Comparison of ENCODE assay signal across 8 cellular contexts in genomic region chr2:130341562-130342019, GRCh38. TPM values are rescaled to one million over a fixed set of nuclear protein-coding genes. Genes with fewer than 3 reads are reported as not detected.
DNase-seq lines count a peak whose midpoint lies in the region; ATAC-seq and TF ChIP-seq lines count a peak whose summit lies in the region.

No MANE protein-coding gene starts in this region.

- H3K27me3 Mint-ChIP-seq in activated CD4-positive, alpha-beta memory T cell treated with anti-CD3 and anti-CD28 coated beads for 36 hours, result no peaks in the 10 kb centered on the region

- peak overlapping the region; percentile 98 for H3K4me3 Mint-ChIP-seq in activated CD4-positive, alpha-beta memory T cell treated with anti-CD3 and anti-CD28 coated beads for 36 hours

- no peak for TF ChIP-seq CTCF in left ventricle myocardium inferior (IDR thresholded peaks at IDR 0.05; ENCODE audit: borderline replicate concordance)

- H3K4me2 ChIP-seq in skeletal muscle satellite cell (ENCODE audit: low read length), result peak overlapping the region; percentile 84

- H3K4me1 Mint-ChIP-seq in activated CD4-positive, alpha-beta memory T cell treated with anti-CD3 and anti-CD28 coated beads for 36 hours (ENCODE audit: low read depth), result peaks cover 27% of the 10 kb centered on the region

- peak; percentile 20 for DNase-seq in SIG-M5 treated with dmso at 0.1 percent for 504 hours (lab: John Stamatoyannopoulos, UW; ENCODE audit: unreplicated experiment)
- DNase-seq in SIG-M5 (lab: John Stamatoyannopoulos, UW), result no peak
- peak; percentile 45 for DNase-seq in activated CD4-positive, alpha-beta memory T cell treated with anti-CD3 and anti-CD28 coated beads for 36 hours
- DNase-seq in left ventricle myocardium inferior, result no peak
- DNase-seq in NCI-H1092 (lab: John Stamatoyannopoulos, UW), result no peak
- no peak for DNase-seq in CD1c-positive myeloid dendritic cell (ENCODE audit: extremely low spot score)

- H3K36me3 ChIP-seq in left ventricle myocardium inferior (peaks cover 49% of the 10 kb centered on the region), skeletal muscle satellite cell (ENCODE audit: insufficient read depth, low read length) (peaks cover 30% of the 10 kb centered on the region)

- H3K4me3 ChIP-seq in left ventricle myocardium inferior (peak overlapping the region; percentile 85), skeletal muscle satellite cell (ENCODE audit: low read length) (peak overlapping the region; percentile 78)

- H3K27me3 ChIP-seq in left ventricle myocardium inferior (ENCODE audit: low read depth) (no peaks in the 10 kb centered on the region), skeletal muscle satellite cell (ENCODE audit: control insufficient read depth, insufficient read depth, low read length) (no peaks in the 10 kb centered on the region)

- CTCF ChIA-PET in activated CD4-positive, alpha-beta memory T cell treated with anti-CD3 and anti-CD28 coated beads for 36 hours (lab: Charles Lee), result interaction anchor here (1.5 to 3.4 kb wide), 7 partner anchors 9 to 160 kb away, joined by 3 to 41 read pairs (median 11); partner anchors contain the start of genes MZT2B, PTPN18 and SMPD4

- H3K9me3 Mint-ChIP-seq in activated CD4-positive, alpha-beta memory T cell treated with anti-CD3 and anti-CD28 coated beads for 36 hours, result no peaks in the 10 kb centered on the region

- H3K4me1 ChIP-seq in left ventricle myocardium inferior (peaks cover 43% of the 10 kb centered on the region), skeletal muscle satellite cell (ENCODE audit: control insufficient read depth, insufficient read depth, low read length) (peaks cover 26% of the 10 kb centered on the region)

- POLR2A ChIA-PET in activated CD4-positive, alpha-beta memory T cell treated with anti-CD3 and anti-CD28 coated beads for 36 hours (lab: Charles Lee), result interaction anchor here (0.9 to 3.2 kb wide), 8 partner anchors 9 to 1746 kb away, joined by 3 to 32 read pairs (median 14); partner anchors contain the start of gene SMPD4

- H3K27ac ChIP-seq in left ventricle myocardium inferior (replicated peaks), result peak overlapping the region; percentile 98

- H3K9ac ChIP-seq in skeletal muscle satellite cell (ENCODE audit: low read depth, low read length), result peak overlapping the region; percentile 78

- H3K27ac Mint-ChIP-seq in activated CD4-positive, alpha-beta memory T cell treated with anti-CD3 and anti-CD28 coated beads for 36 hours, result peak overlapping the region; percentile 99

- H3K9me3 ChIP-seq in left ventricle myocardium inferior (replicated peaks), result no peaks in the 10 kb centered on the region
- H3K9me3 ChIP-seq in skeletal muscle satellite cell (replicated peaks; ENCODE audit: low read length), result no peaks in the 10 kb centered on the region

- intact Hi-C loops in activated CD4-positive, alpha-beta memory T cell treated with anti-CD3 and anti-CD28 coated beads for 36 hours (cut with micrococcal nuclease), result loop anchor here (1.0 to 10.0 kb wide), 5 partner anchors 15 to 483 kb away; partner anchors contain the start of genes MZT2B and PTPN18
- intact Hi-C loops in left ventricle myocardium inferior (cut with micrococcal nuclease), result no loop called here

- ATAC-seq in HG03175 (IDR thresholded peaks at IDR 0.05; ENCODE audit: unreplicated experiment), result peak; percentile 1

- peaks cover 49% of the 10 kb centered on the region for H3K36me3 Mint-ChIP-seq in activated CD4-positive, alpha-beta memory T cell treated with anti-CD3 and anti-CD28 coated beads for 36 hours

RNA-seq across cellular contexts. Expression of gene IMP4, which starts 1.1 kb away (rescaled TPM):
- total RNA-seq in activated CD4-positive, alpha-beta memory T cell treated with anti-CD3 and anti-CD28 coated beads for 36 hours, result 100 to 1,000 TPM; 125 to 128 TPM
- total RNA-seq in left ventricle myocardium inferior, result 57.2 TPM
- 155 TPM in 2 replicates for total RNA-seq in skeletal muscle satellite cell (2012; rRNA removed)

RNA-seq across cellular contexts. Expression of gene PTPN18, which starts 14.3 kb away (rescaled TPM):
- total RNA-seq in activated CD4-positive, alpha-beta memory T cell treated with anti-CD3 and anti-CD28 coated beads for 36 hours, result 10 to 100 TPM; 42.1 to 44.9 TPM
- 13.9 TPM for total RNA-seq in left ventricle myocardium inferior
- total RNA-seq in skeletal muscle satellite cell (2012; rRNA removed), result 25.1 and 26.6 TPM in 2 replicates

Comparison
In these comparisons a context has a peak if more than half of its experiments do, and no peak if none do; other contexts are left out.
1. DNase-seq: peak in SIG-M5 treated with dmso at 0.1 percent for 504 hours (single experiment) and activated CD4-positive, alpha-beta memory T cell treated with anti-CD3 and anti-CD28 coated beads for 36 hours (single experiment); none in SIG-M5 (single experiment), left ventricle myocardium inferior (single experiment), NCI-H1092 (single experiment) and CD1c-positive myeloid dendritic cell (single experiment).